In genomic region chr11:31804439-31805036, GRCh38 we compare ENCODE assay signal across 13 cellular contexts. TPM values are rescaled to one million over a fixed set of nuclear protein-coding genes. Genes with fewer than 3 reads are reported as not detected.
DNase-seq lines count a peak whose midpoint lies in the region; ATAC-seq, FAIRE-seq and TF ChIP-seq lines count a peak whose summit lies in the region.
"Had no signal": no experiment of that assay in that cellular context is flagged by ENCODE, and none has a peak within 500 bp of the region (broad histone marks: within the 10 kb centered on the region; RNA-seq: fewer than 3 reads in every experiment).

No MANE protein-coding gene starts in this region.

- DNase-seq in CD4-positive, alpha-beta T cell: no peak
- peak; percentile 72 for DNase-seq in H7
- DNase-seq in cerebellar cortex (ENCODE audit: low spot score): peak; percentile 73
- no peak for DNase-seq in epidermal melanocyte (ENCODE audit: insufficient read length, low spot score)
- no peak for DNase-seq in HTR-8/SVneo (ENCODE audit: insufficient read length, low spot score)
- DNase-seq in NCI-H1417 treated with DMSO at 0.1 percent for 48 hours (lab: John Stamatoyannopoulos, UW): no peak
- no peak for DNase-seq in colonic mucosa
- DNase-seq: stimulated activated CD4-positive, alpha-beta T cell treated with anti-CD3 and anti-CD28 coated beads, Interleukin-4, amount 100 ng/mL, for 1 hour had no signal

- ATAC-seq in CD4-positive, alpha-beta T cell (ENCODE audit: poor library complexity): no peak

- peaks cover 96% of the 10 kb centered on the region for H3K27me3 Mint-ChIP-seq in CD4-positive, alpha-beta T cell
- H3K27me3 Mint-ChIP-seq in nephron (ENCODE audit: low read depth): peaks cover 100% of the 10 kb centered on the region

- no peak overlapping the region for H3K27ac ChIP-seq in CD4-positive, alpha-beta T cell (ENCODE audit: low read depth, low read length)
- H3K27ac ChIP-seq in colonic mucosa: no peak overlapping the region
- H3K27ac ChIP-seq: KMS-11 had no signal

- H3K4me3 Mint-ChIP-seq in CD4-positive, alpha-beta T cell: peak overlapping the region; percentile 81
- peak overlapping the region; percentile 41 to 64 (median 43) for H3K4me3 Mint-ChIP-seq in nephron

- CTCF ChIA-PET in CD4-positive, alpha-beta T cell (lab: Charles Lee): no interaction called here

- H3K4me1 Mint-ChIP-seq in CD4-positive, alpha-beta T cell (ENCODE audit: low read depth): peaks cover 62% of the 10 kb centered on the region
- H3K4me1 Mint-ChIP-seq in nephron: peaks cover 36% of the 10 kb centered on the region

- no peak for FAIRE-seq in HTR-8/SVneo (lab: Jason Lieb, UNC)

- H3K9me3 Mint-ChIP-seq in CD4-positive, alpha-beta T cell: peaks cover 4% of the 10 kb centered on the region
- H3K9me3 Mint-ChIP-seq in nephron: peaks cover 8% of the 10 kb centered on the region

- no peak overlapping the region for H3K9ac ChIP-seq in colonic mucosa (ENCODE audit: low read depth in 2 of 2, low read length in 2 of 2)
- H3K9ac ChIP-seq: KMS-11 had no signal

- no peak overlapping the region for H3K27ac Mint-ChIP-seq in CD4-positive, alpha-beta T cell
- no peak overlapping the region for H3K27ac Mint-ChIP-seq in nephron

- H3K36me3 Mint-ChIP-seq in CD4-positive, alpha-beta T cell (ENCODE audit: low read depth): peaks cover 4% of the 10 kb centered on the region
- no peaks in the 10 kb centered on the region for H3K36me3 Mint-ChIP-seq in nephron (ENCODE audit: low read depth)

- H3K4me3 ChIP-seq in H7 (ENCODE audit: insufficient read depth, low read depth, low read length) (peak overlapping the region; percentile 2; the same call in 1 of the 2 replicates), colonic mucosa (no peak overlapping the region)

- H3K36me3 ChIP-seq in H7 (replicated peaks; ENCODE audit: control insufficient read depth, insufficient read depth, low read length): no peaks in the 10 kb centered on the region
- no peaks in the 10 kb centered on the region for H3K36me3 ChIP-seq in colonic mucosa

- intact Hi-C loops in CD4-positive, alpha-beta T cell (cut with DNase I, micrococcal nuclease): no loop called here
- intact Hi-C loops in colonic mucosa (cut with DNase I): no loop called here

- peaks cover 99% of the 10 kb centered on the region for H3K27me3 ChIP-seq in CD4-positive, alpha-beta T cell (ENCODE audit: control insufficient read depth, insufficient read depth, low read length)
- H3K27me3 ChIP-seq in H7 (ENCODE audit: control insufficient read depth, insufficient read depth, low read length) (peaks cover 100% of the 10 kb centered on the region), colonic mucosa (peaks cover 98% of the 10 kb centered on the region)

- POLR2A ChIA-PET in CD4-positive, alpha-beta T cell (lab: Charles Lee): no interaction called here

- TF ChIP-seq CTCF in CD4-positive, alpha-beta T cell (IDR thresholded peaks at IDR 0.05): no peak
- TF ChIP-seq CTCF in nephron (IDR thresholded peaks at IDR 0.05; ENCODE audit: unreplicated experiment in 3 of 3) (no peak), colonic mucosa (IDR thresholded peaks at IDR 0.05) (no peak)

- peaks cover 23% of the 10 kb centered on the region for H3K9me3 ChIP-seq in CD4-positive, alpha-beta T cell (ENCODE audit: control insufficient read depth, low read length)
- no peaks in the 10 kb centered on the region for H3K9me3 ChIP-seq in colonic mucosa

- H3K4me1 ChIP-seq in colonic mucosa: peaks cover 8% of the 10 kb centered on the region

RNA-seq across cellular contexts. Expression of gene PAX6, which starts 6.6 kb away (rescaled TPM):
- not detected for total RNA-seq in CD4-positive, alpha-beta T cell
- 12.3 and 23.3 TPM in 2 replicates for total RNA-seq in H7 (2014; rRNA removed; shearing (Covaris generic))
- total RNA-seq in colonic mucosa: 1 to 10 TPM; 1.1 to 1.6 TPM
- total RNA-seq: activated CD8-positive, alpha-beta memory T cell treated with anti-CD3 and anti-CD28 coated beads for 36 hours; liver; OCI-LY7 had no signal

Comparison
In these comparisons a context has a peak if more than half of its experiments do, and no peak if none do; other contexts are left out.
1. DNase-seq: peak in H7 (single experiment) and cerebellar cortex (single experiment); none in CD4-positive, alpha-beta T cell (0 of 10), epidermal melanocyte (single experiment), HTR-8/SVneo (single experiment), NCI-H1417 treated with DMSO at 0.1 percent for 48 hours (single experiment) and colonic mucosa (single experiment).